13 cellular contexts compared by ENCODE assay signal in the genomic region with DNA sequence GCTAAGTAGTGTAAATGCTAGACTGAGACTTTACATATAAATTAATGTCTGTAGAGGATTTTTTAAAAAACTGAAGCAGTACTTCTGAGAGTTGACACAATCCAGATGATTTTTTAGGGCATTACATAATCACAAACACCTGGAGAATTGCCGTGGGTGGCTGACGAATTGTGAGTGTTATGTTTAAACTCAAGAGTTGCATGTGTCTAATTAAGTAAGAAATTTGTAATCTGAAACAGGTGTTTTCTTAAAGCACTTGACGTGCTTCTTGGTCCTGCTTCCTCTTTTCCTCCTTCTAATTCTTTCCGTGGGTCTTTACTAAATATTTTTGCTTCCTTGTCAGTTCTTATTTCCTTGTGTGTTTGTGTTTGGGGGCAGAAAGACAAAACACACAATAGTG. TPM values are rescaled to one million over a fixed set of nuclear protein-coding genes. Genes with fewer than 3 reads are reported as not detected.
DNase-seq lines count a peak whose midpoint lies in the region; ATAC-seq and TF ChIP-seq lines count a peak whose summit lies in the region.
"Had no signal": no experiment of that assay in that cellular context is flagged by ENCODE, and none has a peak within 500 bp of the region (broad histone marks: within the 10 kb centered on the region; RNA-seq: fewer than 3 reads in every experiment).

No MANE protein-coding gene starts in this region.

- dilution Hi-C loops in mammary epithelial cell (cut with HindIII; ENCODE audit: low sequenced_read_pairs): no loop called here

- WGBS in mammary epithelial cell (ENCODE audit: low coverage, missing lambda C conversion rate): 30% methylated on average over 4 of the region's 4 CpGs
- 12 to 20% methylated on average over 4 of the region's 4 CpGs for WGBS in lower leg skin, 2 donors

- no peak overlapping the region for H3K9ac ChIP-seq in mammary epithelial cell (ENCODE audit: insufficient read depth, low read length)

- CTCF ChIA-PET in BJ (lab: Yijun Ruan, JAX): interaction anchor here (7.9 kb wide), 1 partner anchor 115 kb away, joined by 172 read pairs; no protein-coding TSS in a partner anchor
- CTCF ChIA-PET in mammary epithelial cell (lab: Charles Lee; ENCODE audit: low non-redundant PET): no interaction called here

- no peak overlapping the region for H3K4me2 ChIP-seq in mammary epithelial cell (ENCODE audit: insufficient read depth, low read depth, low read length)

- peak; percentile 54 for DNase-seq in BJ (ENCODE audit: low read depth)
- peak; percentile 42 for DNase-seq in mammary epithelial cell
- DNase-seq in lower leg skin (ENCODE audit: low spot score in 2 of 2): no peak
- DNase-seq in HT-29 (ENCODE audit: low spot score): no peak
- DNase-seq: activated CD4-positive, alpha-beta T cell treated with anti-CD3 and anti-CD28 coated beads for 1 hour; anterior cingulate cortex; NK-92 treated with Interleukin-12 subunit alpha and Interleukin-12 subunit beta, amount 100 ng/mL, for 24 hours had no signal

- BruUV-seq in mammary epithelial cell (replicated peaks; lab: Mats Ljungman, UMichigan): no TSS peak

- POLR2A ChIA-PET in BJ (lab: Charles Lee): no interaction called here

- H3K4me3 ChIP-seq in BJ (ENCODE audit: low read depth, low read length) (no peak overlapping the region), mammary epithelial cell (replicated peaks in 1 of 3; ENCODE audit: insufficient read depth in 1 of 3, low read depth in 2 of 3, low read length in 3 of 3) (no peak overlapping the region), lower leg skin (ENCODE audit: low read depth, poor library complexity, severe bottlenecking) (no peak overlapping the region)
- H3K4me3 ChIP-seq: K562 had no signal

- no peaks in the 10 kb centered on the region for H4K20me1 ChIP-seq in mammary epithelial cell (ENCODE audit: insufficient read depth, low read length)

- in situ Hi-C loops in mammary epithelial cell (cut with MboI; ENCODE audit: low sequenced_read_pairs in 2 of 2): loop anchor here (5.0 kb wide), 1 partner anchor 118 kb away; no protein-coding TSS in a partner anchor

- H3K79me2 ChIP-seq in mammary epithelial cell (ENCODE audit: insufficient read depth, low read length): no peaks in the 10 kb centered on the region

- H3K4me1 ChIP-seq in mammary epithelial cell (ENCODE audit: insufficient read depth, low read length): peaks cover 5% of the 10 kb centered on the region

- TF ChIP-seq POLR2A in lower leg skin (IDR thresholded peaks at IDR 0.05): no peak

- H3K9me3 ChIP-seq in mammary epithelial cell (replicated peaks; ENCODE audit: insufficient read depth, low read length): no peaks in the 10 kb centered on the region

- H3K27me3 ChIP-seq in BJ (ENCODE audit: control insufficient read depth, insufficient read depth, low read length): no peaks in the 10 kb centered on the region
- no peaks in the 10 kb centered on the region for H3K27me3 ChIP-seq in mammary epithelial cell (ENCODE audit: insufficient read depth, low read length)

- H3K36me3 ChIP-seq in BJ (ENCODE audit: control insufficient read depth, insufficient read depth, low read length) (no peaks in the 10 kb centered on the region), mammary epithelial cell (ENCODE audit: insufficient read depth, low read length) (peaks cover 3% of the 10 kb centered on the region)

- TF ChIP-seq CTCF in BJ (IDR thresholded peaks at IDR 0.05; ENCODE audit: insufficient read depth, low read depth, low read length): no peak
- no peak for TF ChIP-seq CTCF in mammary epithelial cell (conservative IDR thresholded peaks at IDR 0.05 in 1 of 2, IDR thresholded peaks at IDR 0.05 in 1 of 2; ENCODE audit: extremely low read depth in 1 of 2, insufficient read depth in 1 of 2, low read depth in 1 of 2, low read length in 2 of 2)
- no peak for TF ChIP-seq CTCF in lower leg skin (IDR thresholded peaks at IDR 0.05)

- intact Hi-C loops in mammary epithelial cell (cut with micrococcal nuclease) (no loop called here), lower leg skin (cut with DNase I; ENCODE audit: low total_unique reads) (no loop called here)

- ATAC-seq in GM19351 (IDR thresholded peaks at IDR 0.05; ENCODE audit: unreplicated experiment): peak; percentile 77
- peak; percentile 56 for ATAC-seq in HG03103 (IDR thresholded peaks at IDR 0.05; ENCODE audit: low read depth, unreplicated experiment)
- ATAC-seq in HG03469 (IDR thresholded peaks at IDR 0.05; ENCODE audit: unreplicated experiment): no peak
- no peak for ATAC-seq in GM19467 (IDR thresholded peaks at IDR 0.05; ENCODE audit: unreplicated experiment)
- ATAC-seq: K562 had no signal

- H3K27ac ChIP-seq in mammary epithelial cell (ENCODE audit: insufficient read depth, low read depth, low read length): no peak overlapping the region

- no peak overlapping the region for H2AFZ ChIP-seq in mammary epithelial cell (ENCODE audit: low read depth, low read length)

RNA-seq across cellular contexts. Expression of a gene that starts 27.8 kb away (rescaled TPM):
- polyA plus RNA-seq in BJ (2011; rRNA removed) (11.7 and 16.8 TPM in 2 replicates), mammary epithelial cell (47.8 TPM)
- 2.2 and 2.8 TPM in 2 replicates for polyA minus RNA-seq in BJ (2011; rRNA and poly(A)+ RNA removed)
- total RNA-seq in mammary epithelial cell (10 to 100 TPM; 32.8 to 40.9 TPM), lower leg skin (10 to 100 TPM in 3 of 4 donors, 1 to 10 TPM in 1; 6.3 to 18.0 (median 12.1) TPM)
- polyA minus RNA-seq in mammary epithelial cell: 28.3 TPM
- 9.8 and 10.3 TPM in 2 replicates for total RNA-seq in HT-29 (2014; rRNA removed; shearing (Covaris generic))

RNA-seq across cellular contexts. Expression of a gene that starts 35.3 kb away (rescaled TPM):
- polyA plus RNA-seq in BJ (2011; rRNA removed): not detected in 2 replicates
- polyA minus RNA-seq in BJ (2011; rRNA and poly(A)+ RNA removed): not detected in 2 replicates
- under 1 TPM; 0.33 to 0.49 TPM for total RNA-seq in mammary epithelial cell
- polyA plus RNA-seq in mammary epithelial cell: 0.16 TPM
- polyA minus RNA-seq in mammary epithelial cell: not detected
- total RNA-seq in lower leg skin: 1 to 10 TPM in 3 of 4 donors, under 1 TPM in 1; 0.38 to 2.8 (median 1.9) TPM
- total RNA-seq in HT-29 (2014; rRNA removed; shearing (Covaris generic)): not detected in 2 replicates
- total RNA-seq: neural crest cell had no signal

Comparison
In these comparisons a context has a peak if more than half of its experiments do, and no peak if none do; other contexts are left out.
1. DNase-seq: peak in BJ (single experiment) and mammary epithelial cell (single experiment); none in lower leg skin (0 of 2) and HT-29 (single experiment).
2. ATAC-seq: peak in GM19351 (single experiment) and HG03103 (single experiment); none in HG03469 (single experiment) and GM19467 (single experiment).